In genomic region chr19:41930926-41931592, GRCh38 we compare ENCODE assay signal across 13 cellular contexts. TPM values are rescaled to one million over a fixed set of nuclear protein-coding genes. Genes with fewer than 3 reads are reported as not detected.
DNase-seq lines count a peak whose midpoint lies in the region; ATAC-seq and TF ChIP-seq lines count a peak whose summit lies in the region.
"Had no signal": no experiment of that assay in that cellular context is flagged by ENCODE, and none has a peak within 500 bp of the region (broad histone marks: within the 10 kb centered on the region; RNA-seq: fewer than 3 reads in every experiment).

No MANE protein-coding gene starts in this region.

- no peaks in the 10 kb centered on the region for H3K79me2 ChIP-seq in OCI-LY1 (ENCODE audit: insufficient read depth, low read length)
- no peaks in the 10 kb centered on the region for H3K79me2 ChIP-seq in PC-3 (ENCODE audit: low read length)

- H3K9me2 ChIP-seq in OCI-LY1 (ENCODE audit: low read depth, low read length) (no peaks in the 10 kb centered on the region), PC-3 (replicated peaks; ENCODE audit: low read length) (no peaks in the 10 kb centered on the region)

- DNase-seq in AG04450 (ENCODE audit: low read depth, low spot score), result no peak
- no peak for DNase-seq in GM12864 (ENCODE audit: low read depth)
- no peak for DNase-seq in fibroblast of the aortic adventitia (ENCODE audit: low read depth)
- DNase-seq in thyroid gland, result no peak
- DNase-seq in PC-3, result no peak
- DNase-seq in AG08396 (ENCODE audit: low spot score), result no peak
- DNase-seq: activated CD4-positive, alpha-beta T cell treated with anti-CD3 and anti-CD28 coated beads for 1 hour; amygdala; NCI-H774 had no signal

- peaks cover 81% of the 10 kb centered on the region for H3K27me3 ChIP-seq in AG04450 (ENCODE audit: control insufficient read depth, insufficient read depth, low read length)
- 0 out of 2 replicates have a peak, but pooled peaks cover 4% of the 10 kb centered on the region for H3K27me3 ChIP-seq in OCI-LY1 (ENCODE audit: insufficient read depth, low read length)
- H3K27me3 ChIP-seq in thyroid gland, result peaks cover 48% of the 10 kb centered on the region
- H3K27me3 ChIP-seq in PC-3 (ENCODE audit: low read length), result 0 out of 2 replicates have a peak, but pooled peaks cover 9% of the 10 kb centered on the region

- H3K9me3 ChIP-seq in AG04450 (ENCODE audit: control insufficient read depth, insufficient read depth, low read length) (peaks cover 7% of the 10 kb centered on the region; the same call in 1 of the 2 replicates), OCI-LY1 (ENCODE audit: low read length) (no peaks in the 10 kb centered on the region), thyroid gland (no peaks in the 10 kb centered on the region), PC-3 (ENCODE audit: low read length) (no peaks in the 10 kb centered on the region)
- H3K9me3 ChIP-seq: prostate gland had no signal

- POLR2A ChIA-PET in AG04450 (lab: Yijun Ruan, JAX) (no interaction called here), PC-3 (lab: Charles Lee; ENCODE audit: unreplicated experiment) (no interaction called here)

- H3K4me1 ChIP-seq in OCI-LY1 (ENCODE audit: insufficient read depth, low read length, severe bottlenecking), result peaks cover 35% of the 10 kb centered on the region
- H3K4me1 ChIP-seq in thyroid gland, result peaks cover 9 to 16% of the 10 kb centered on the region in 2 donors
- peaks cover 7% of the 10 kb centered on the region; the same call in 1 of the 2 replicates for H3K4me1 ChIP-seq in PC-3 (ENCODE audit: insufficient read depth, low read length)
- H3K4me1 ChIP-seq: prostate gland had no signal

- no peak overlapping the region for H3K4me3 ChIP-seq in AG04450 (ENCODE audit: low read depth, low read length)
- H3K4me3 ChIP-seq in GM12864 (ENCODE audit: low read depth, low read length), result no peak overlapping the region
- no peak overlapping the region for H3K4me3 ChIP-seq in OCI-LY1 (ENCODE audit: low read depth, low read length, poor library complexity, severe bottlenecking)
- H3K4me3 ChIP-seq in fibroblast of the aortic adventitia (ENCODE audit: low read depth, low read length), result no peak overlapping the region
- no peak overlapping the region for H3K4me3 ChIP-seq in thyroid gland (replicated peaks in 1 of 3)
- H3K4me3 ChIP-seq in PC-3 (ENCODE audit: low read length), result no peak overlapping the region
- H3K4me3 ChIP-seq: prostate gland had no signal

- H3K4me2 ChIP-seq in OCI-LY1 (ENCODE audit: low read length), result no peak overlapping the region
- no peak overlapping the region for H3K4me2 ChIP-seq in PC-3 (ENCODE audit: low read length)

- CTCF ChIA-PET in AG04450 (lab: Charles Lee), result interaction anchor here (0.5 kb wide), 1 partner anchor 689 kb away, joined by 3 read pairs; no protein-coding TSS in a partner anchor
- CTCF ChIA-PET in PC-3 (lab: Charles Lee), result interaction anchor here (1.3 kb wide), 1 partner anchor 44 kb away, joined by 4 read pairs; no protein-coding TSS in a partner anchor

- H3K36me3 ChIP-seq in OCI-LY1 (ENCODE audit: insufficient read depth, low read length), result no peaks in the 10 kb centered on the region
- no peaks in the 10 kb centered on the region for H3K36me3 ChIP-seq in thyroid gland
- H3K36me3 ChIP-seq in PC-3 (ENCODE audit: low read depth, low read length), result no peaks in the 10 kb centered on the region
- H3K36me3 ChIP-seq: prostate gland had no signal

- no TSS peak for BruUV-seq in PC-3 (replicated peaks; lab: Mats Ljungman, UMichigan)

- no peak overlapping the region for H3K27ac ChIP-seq in AG04450 (ENCODE audit: low read depth, low read length)
- H3K27ac ChIP-seq in OCI-LY1 (ENCODE audit: low read depth, low read length, poor library complexity, severe bottlenecking), result no peak overlapping the region
- H3K27ac ChIP-seq in thyroid gland, result no peak overlapping the region
- H3K27ac ChIP-seq in PC-3 (ENCODE audit: low read length), result no peak overlapping the region
- H3K27ac ChIP-seq: prostate gland had no signal

- H4K20me1 ChIP-seq in OCI-LY1 (ENCODE audit: insufficient read depth, low read length) (no peaks in the 10 kb centered on the region), PC-3 (ENCODE audit: low read length) (no peaks in the 10 kb centered on the region)

- 2 to 8% methylated on average over 12 to 13 of the region's 17 CpGs for WGBS in thyroid gland, 2 donors

- no peaks in the 10 kb centered on the region for H3F3A ChIP-seq in OCI-LY1 (ENCODE audit: insufficient read depth, low read length)
- no peaks in the 10 kb centered on the region for H3F3A ChIP-seq in PC-3 (ENCODE audit: low read length, unreplicated experiment)

- ATAC-seq in PC-3 (no peak), GM18873 (IDR thresholded peaks at IDR 0.05; ENCODE audit: low FRiP score, unreplicated experiment) (no peak)

- H3K9ac ChIP-seq in OCI-LY1 (ENCODE audit: low read length) (no peak overlapping the region), PC-3 (ENCODE audit: low read length) (no peak overlapping the region)

- intact Hi-C loops in thyroid gland (cut with DNase I), result no loop called here
- intact Hi-C loops in PC-3 (cut with micrococcal nuclease), result no loop called here

- no peak overlapping the region for H2AFZ ChIP-seq in OCI-LY1 (ENCODE audit: low read length)
- H2AFZ ChIP-seq in PC-3 (ENCODE audit: low read length), result no peak overlapping the region

- no peak for TF ChIP-seq POLR2A in thyroid gland (IDR thresholded peaks at IDR 0.05)

- TF ChIP-seq CTCF in AG04450 (IDR thresholded peaks at IDR 0.05; ENCODE audit: low read depth, low read length) (peak; percentile 48), GM12864 (IDR thresholded peaks at IDR 0.05; ENCODE audit: low read depth, low read length, missing control alignments) (peak; percentile 71), OCI-LY1 (IDR thresholded peaks at IDR 0.05; ENCODE audit: low read length) (peak; percentile 73), fibroblast of the aortic adventitia (IDR thresholded peaks at IDR 0.05; ENCODE audit: insufficient read depth, low read length) (peak; percentile 46), thyroid gland (IDR thresholded peaks at IDR 0.05) (no peak), PC-3 (conservative IDR thresholded peaks at IDR 0.05; ENCODE audit: low read depth, low read length) (no peak)

RNA-seq across cellular contexts. Expression of gene ERFL, which starts 2.8 kb away (rescaled TPM):
- polyA plus RNA-seq in AG04450 (2011; rRNA removed), result not detected in 2 replicates
- polyA minus RNA-seq in AG04450 (2011; rRNA and poly(A)+ RNA removed), result not detected in 2 replicates
- total RNA-seq in fibroblast of the aortic adventitia (ENCODE audit: low replicate concordance), result 0.57 TPM in 1 of 2 replicates, not detected in the other
- total RNA-seq in thyroid gland, result under 1 TPM in 1 of 4 donors, not detected in 3; 0.24 TPM
- total RNA-seq in PC-3 (2014; rRNA removed), result 0.11 and 0.58 TPM in 2 replicates
- total RNA-seq: G401 had no signal

RNA-seq across cellular contexts. Expression of gene RABAC1, which starts 28.1 kb away (rescaled TPM):
- 149 and 215 TPM in 2 replicates for polyA plus RNA-seq in AG04450 (2011; rRNA removed)
- 67.5 and 76.7 TPM in 2 replicates for polyA minus RNA-seq in AG04450 (2011; rRNA and poly(A)+ RNA removed)
- 122 and 201 TPM in 2 replicates for total RNA-seq in fibroblast of the aortic adventitia (ENCODE audit: low replicate concordance)
- total RNA-seq in thyroid gland, result 100 to 1,000 TPM; 138 to 359 (median 241) TPM
- 148 and 158 TPM in 2 replicates for total RNA-seq in PC-3 (2014; rRNA removed)

RNA-seq across cellular contexts. Expression of gene ARHGEF1, which starts 48.1 kb away (rescaled TPM):
- polyA plus RNA-seq in AG04450 (2011; rRNA removed), result 19.5 and 24.1 TPM in 2 replicates
- polyA minus RNA-seq in AG04450 (2011; rRNA and poly(A)+ RNA removed), result 14.5 and 20.2 TPM in 2 replicates
- 26.8 and 57.6 TPM in 2 replicates for total RNA-seq in fibroblast of the aortic adventitia (ENCODE audit: low replicate concordance)
- 10 to 100 TPM; 34.5 to 52.6 (median 42.9) TPM for total RNA-seq in thyroid gland
- total RNA-seq in PC-3 (2014; rRNA removed), result 50.8 and 64.3 TPM in 2 replicates

RNA-seq across cellular contexts. Expression of gene CD79A, which starts 54.0 kb away (rescaled TPM):
- 0.20 and 0.36 TPM in 2 replicates for polyA plus RNA-seq in AG04450 (2011; rRNA removed)
- polyA minus RNA-seq in AG04450 (2011; rRNA and poly(A)+ RNA removed), result 0.55 TPM in 1 of 2 replicates, not detected in the other
- total RNA-seq in fibroblast of the aortic adventitia (ENCODE audit: low replicate concordance), result 0.09 TPM in 1 of 2 replicates, not detected in the other
- 1 to 10 TPM in 1 of 4 donors, under 1 TPM in 1, not detected in 2; 0.22 to 1.5 TPM for total RNA-seq in thyroid gland
- 0.11 TPM in 1 of 2 replicates, not detected in the other for total RNA-seq in PC-3 (2014; rRNA removed)

Comparison
In these comparisons a context has a peak if more than half of its experiments do, and no peak if none do; other contexts are left out.
1. CTCF ChIP-seq: peak in AG04450 (single experiment), GM12864 (single experiment), OCI-LY1 (single experiment) and fibroblast of the aortic adventitia (single experiment); none in thyroid gland (0 of 6) and PC-3 (single experiment).